1 cellular context compared by ENCODE assay signal in the genomic region with DNA sequence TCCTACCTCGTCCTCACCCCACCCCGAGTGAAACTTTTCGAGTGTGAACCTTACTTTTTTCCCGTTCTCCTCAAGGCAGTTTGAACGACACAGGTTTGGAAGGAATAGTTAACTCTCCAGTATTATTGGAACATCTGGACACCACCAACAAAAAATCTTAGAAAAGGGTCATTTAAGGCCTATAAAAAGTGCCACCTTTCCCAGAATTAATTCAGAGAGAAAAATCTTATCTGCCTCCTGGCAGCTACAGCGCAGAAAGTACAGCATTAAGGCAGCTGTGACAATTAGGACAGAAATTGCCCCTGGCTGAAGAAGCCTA.
TF ChIP-seq lines count a peak whose summit lies in the region.

No MANE protein-coding gene starts in this region.

TF ChIP-seq in HEK293, 187 proteins besides CTCF, POLR2A, EP300 and RAD21 (continued from another document):
- TF ChIP-seq, protein P1, sequence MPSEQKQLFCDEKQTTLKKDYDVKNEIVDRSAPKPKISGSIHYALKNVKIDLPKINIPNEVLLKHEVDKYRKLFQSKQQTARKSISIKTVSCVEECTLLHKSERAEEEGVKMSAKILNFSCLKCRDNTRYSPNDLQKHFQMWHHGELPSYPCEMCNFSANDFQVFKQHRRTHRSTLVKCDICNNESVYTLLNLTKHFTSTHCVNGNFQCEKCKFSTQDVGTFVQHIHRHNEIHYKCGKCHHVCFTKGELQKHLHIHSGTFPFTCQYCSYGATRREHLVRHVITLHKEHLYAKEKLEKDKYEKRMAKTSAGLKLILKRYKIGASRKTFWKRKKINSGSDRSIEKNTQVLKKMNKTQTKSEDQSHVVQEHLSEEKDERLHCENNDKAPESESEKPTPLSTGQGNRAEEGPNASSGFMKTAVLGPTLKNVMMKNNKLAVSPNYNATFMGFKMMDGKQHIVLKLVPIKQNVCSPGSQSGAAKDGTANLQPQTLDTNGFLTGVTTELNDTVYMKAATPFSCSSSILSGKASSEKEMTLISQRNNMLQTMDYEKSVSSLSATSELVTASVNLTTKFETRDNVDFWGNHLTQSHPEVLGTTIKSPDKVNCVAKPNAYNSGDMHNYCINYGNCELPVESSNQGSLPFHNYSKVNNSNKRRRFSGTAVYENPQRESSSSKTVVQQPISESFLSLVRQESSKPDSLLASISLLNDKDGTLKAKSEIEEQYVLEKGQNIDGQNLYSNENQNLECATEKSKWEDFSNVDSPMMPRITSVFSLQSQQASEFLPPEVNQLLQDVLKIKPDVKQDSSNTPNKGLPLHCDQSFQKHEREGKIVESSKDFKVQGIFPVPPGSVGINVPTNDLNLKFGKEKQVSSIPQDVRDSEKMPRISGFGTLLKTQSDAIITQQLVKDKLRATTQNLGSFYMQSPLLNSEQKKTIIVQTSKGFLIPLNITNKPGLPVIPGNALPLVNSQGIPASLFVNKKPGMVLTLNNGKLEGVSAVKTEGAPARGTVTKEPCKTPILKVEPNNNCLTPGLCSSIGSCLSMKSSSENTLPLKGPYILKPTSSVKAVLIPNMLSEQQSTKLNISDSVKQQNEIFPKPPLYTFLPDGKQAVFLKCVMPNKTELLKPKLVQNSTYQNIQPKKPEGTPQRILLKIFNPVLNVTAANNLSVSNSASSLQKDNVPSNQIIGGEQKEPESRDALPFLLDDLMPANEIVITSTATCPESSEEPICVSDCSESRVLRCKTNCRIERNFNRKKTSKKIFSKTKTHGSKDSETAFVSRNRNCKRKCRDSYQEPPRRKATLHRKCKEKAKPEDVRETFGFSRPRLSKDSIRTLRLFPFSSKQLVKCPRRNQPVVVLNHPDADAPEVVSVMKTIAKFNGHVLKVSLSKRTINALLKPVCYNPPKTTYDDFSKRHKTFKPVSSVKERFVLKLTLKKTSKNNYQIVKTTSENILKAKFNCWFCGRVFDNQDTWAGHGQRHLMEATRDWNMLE (tag by site-specific recombination; conservative IDR thresholded peaks at IDR 0.05; ENCODE audit: low read depth), result no peak
- TF ChIP-seq ZNF521 (tag by site-specific recombination; IDR thresholded peaks at IDR 0.05) (no peak), ZNF530 (tag by site-specific recombination; IDR thresholded peaks at IDR 0.05; ENCODE audit: low read depth) (no peak), ZNF175 (tag by site-specific recombination; IDR thresholded peaks at IDR 0.05) (no peak), SP2 (tag by site-specific recombination; IDR thresholded peaks at IDR 0.05) (no peak), ZNF747 (tag by site-specific recombination; IDR thresholded peaks at IDR 0.05) (no peak), ZNF266 (tag by site-specific recombination; IDR thresholded peaks at IDR 0.05; ENCODE audit: low read depth) (no peak), ZNF132 (tag by site-specific recombination; IDR thresholded peaks at IDR 0.05; ENCODE audit: borderline replicate concordance) (no peak), ZNF544 (tag by site-specific recombination; IDR thresholded peaks at IDR 0.05) (no peak), ZNF624 (tag by site-specific recombination; IDR thresholded peaks at IDR 0.05) (no peak), ZBTB7A (tag by site-specific recombination; IDR thresholded peaks at IDR 0.05; ENCODE audit: low read depth) (no peak), ZNF404 (tag by site-specific recombination; IDR thresholded peaks at IDR 0.05) (no peak), ZNF626 (tag by site-specific recombination; IDR thresholded peaks at IDR 0.05) (no peak), PRDM1 (tag by site-specific recombination; IDR thresholded peaks at IDR 0.05) (peak; percentile 57; the same call in 1 of the 2 replicates), ZBTB1 (tag by site-specific recombination; IDR thresholded peaks at IDR 0.05) (no peak), GLI4 (tag by site-specific recombination; IDR thresholded peaks at IDR 0.05) (no peak), ZNF335 (tag by site-specific recombination; conservative IDR thresholded peaks at IDR 0.05) (peak; percentile 71), ZNF133 (tag by site-specific recombination; IDR thresholded peaks at IDR 0.05) (no peak), ZNF768 (tag by site-specific recombination; IDR thresholded peaks at IDR 0.05) (no peak), ZNF837 (tag by site-specific recombination; IDR thresholded peaks at IDR 0.05) (no peak)
- TF ChIP-seq, protein P2, sequence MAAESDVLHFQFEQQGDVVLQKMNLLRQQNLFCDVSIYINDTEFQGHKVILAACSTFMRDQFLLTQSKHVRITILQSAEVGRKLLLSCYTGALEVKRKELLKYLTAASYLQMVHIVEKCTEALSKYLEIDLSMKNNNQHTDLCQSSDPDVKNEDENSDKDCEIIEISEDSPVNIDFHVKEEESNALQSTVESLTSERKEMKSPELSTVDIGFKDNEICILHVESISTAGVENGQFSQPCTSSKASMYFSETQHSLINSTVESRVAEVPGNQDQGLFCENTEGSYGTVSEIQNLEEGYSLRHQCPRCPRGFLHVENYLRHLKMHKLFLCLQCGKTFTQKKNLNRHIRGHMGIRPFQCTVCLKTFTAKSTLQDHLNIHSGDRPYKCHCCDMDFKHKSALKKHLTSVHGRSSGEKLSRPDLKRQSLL (tag by site-specific recombination; IDR thresholded peaks at IDR 0.05), result no peak
- TF ChIP-seq, protein P3, sequence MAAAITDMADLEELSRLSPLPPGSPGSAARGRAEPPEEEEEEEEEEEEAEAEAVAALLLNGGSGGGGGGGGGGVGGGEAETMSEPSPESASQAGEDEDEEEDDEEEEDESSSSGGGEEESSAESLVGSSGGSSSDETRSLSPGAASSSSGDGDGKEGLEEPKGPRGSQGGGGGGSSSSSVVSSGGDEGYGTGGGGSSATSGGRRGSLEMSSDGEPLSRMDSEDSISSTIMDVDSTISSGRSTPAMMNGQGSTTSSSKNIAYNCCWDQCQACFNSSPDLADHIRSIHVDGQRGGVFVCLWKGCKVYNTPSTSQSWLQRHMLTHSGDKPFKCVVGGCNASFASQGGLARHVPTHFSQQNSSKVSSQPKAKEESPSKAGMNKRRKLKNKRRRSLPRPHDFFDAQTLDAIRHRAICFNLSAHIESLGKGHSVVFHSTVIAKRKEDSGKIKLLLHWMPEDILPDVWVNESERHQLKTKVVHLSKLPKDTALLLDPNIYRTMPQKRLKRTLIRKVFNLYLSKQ (tag by site-specific recombination; IDR thresholded peaks at IDR 0.05; ENCODE audit: borderline replicate concordance), result no peak
- TF ChIP-seq, protein P4, sequence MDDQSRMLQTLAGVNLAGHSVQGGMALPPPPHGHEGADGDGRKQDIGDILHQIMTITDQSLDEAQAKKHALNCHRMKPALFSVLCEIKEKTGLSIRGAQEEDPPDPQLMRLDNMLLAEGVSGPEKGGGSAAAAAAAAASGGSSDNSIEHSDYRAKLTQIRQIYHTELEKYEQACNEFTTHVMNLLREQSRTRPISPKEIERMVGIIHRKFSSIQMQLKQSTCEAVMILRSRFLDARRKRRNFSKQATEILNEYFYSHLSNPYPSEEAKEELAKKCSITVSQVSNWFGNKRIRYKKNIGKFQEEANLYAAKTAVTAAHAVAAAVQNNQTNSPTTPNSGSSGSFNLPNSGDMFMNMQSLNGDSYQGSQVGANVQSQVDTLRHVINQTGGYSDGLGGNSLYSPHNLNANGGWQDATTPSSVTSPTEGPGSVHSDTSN (CRISPR knock-in tag; IDR thresholded peaks at IDR 0.05), result no peak
- TF ChIP-seq, protein P5, sequence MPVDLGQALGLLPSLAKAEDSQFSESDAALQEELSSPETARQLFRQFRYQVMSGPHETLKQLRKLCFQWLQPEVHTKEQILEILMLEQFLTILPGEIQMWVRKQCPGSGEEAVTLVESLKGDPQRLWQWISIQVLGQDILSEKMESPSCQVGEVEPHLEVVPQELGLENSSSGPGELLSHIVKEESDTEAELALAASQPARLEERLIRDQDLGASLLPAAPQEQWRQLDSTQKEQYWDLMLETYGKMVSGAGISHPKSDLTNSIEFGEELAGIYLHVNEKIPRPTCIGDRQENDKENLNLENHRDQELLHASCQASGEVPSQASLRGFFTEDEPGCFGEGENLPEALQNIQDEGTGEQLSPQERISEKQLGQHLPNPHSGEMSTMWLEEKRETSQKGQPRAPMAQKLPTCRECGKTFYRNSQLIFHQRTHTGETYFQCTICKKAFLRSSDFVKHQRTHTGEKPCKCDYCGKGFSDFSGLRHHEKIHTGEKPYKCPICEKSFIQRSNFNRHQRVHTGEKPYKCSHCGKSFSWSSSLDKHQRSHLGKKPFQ (tag by site-specific recombination; IDR thresholded peaks at IDR 0.05), result peak; percentile 66; the same call in 1 of the 2 replicates
TF ChIP-seq in HEK293: peak in this region for 4.
